25 cellular contexts compared by ENCODE assay signal in genomic region chr9:17315341-17315740, GRCh38.
"Had no signal": no experiment of that assay in that cellular context is flagged by ENCODE, and none has a peak within 500 bp of the region (broad histone marks: within the 10 kb centered on the region; RNA-seq: fewer than 3 reads in every experiment).

No MANE protein-coding gene starts in this region.

- ATAC-seq: activated CD4-positive, alpha-beta T cell treated with anti-CD3 and anti-CD28 coated beads for 36 hours; gastroesophageal sphincter; left cardiac atrium; pancreas; psoas muscle; upper lobe of right lung; WTC11 had no signal

- H3K4me1 ChIP-seq: esophagus muscularis mucosa, gastroesophageal sphincter, pancreas, psoas muscle, right atrium auricular region, thyroid gland, upper lobe of right lung had no signal

- H3K4me3 ChIP-seq: coronary artery, esophagus muscularis mucosa, gastroesophageal sphincter, pancreas, psoas muscle, right atrium auricular region, thyroid gland, upper lobe of right lung had no signal

- H3K9me3 ChIP-seq: esophagus muscularis mucosa, gastroesophageal sphincter, neutrophil, pancreas, psoas muscle, right atrium auricular region, thyroid gland, upper lobe of right lung had no signal

- DNase-seq: activated CD4-positive, alpha-beta T cell treated with anti-CD3 and anti-CD28 coated beads for 36 hours; activated CD4-positive, alpha-beta T cell treated with anti-CD3 and anti-CD28 coated beads, Interleukin-2, amount 50 U/mL, for 4 hours; activated effector memory CD4-positive, alpha-beta T cell treated with Interleukin-2 at 50 U/mL for 16 hours; activated naive CD4-positive, alpha-beta T cell treated with anti-CD3 and anti-CD28 coated beads for 36 hours; activated naive CD8-positive, alpha-beta T cell treated with anti-CD3 and anti-CD28 coated beads, Interleukin-2, amount 10 ng/mL, durations not matched to agents 7 days and 5 days; activated T-cell treated with anti-CD3 and anti-CD28 coated beads, Interleukin-2, amount 50 U/mL, for 48 hours; central memory CD4-positive, alpha-beta T cell; head of caudate nucleus; hypothalamus; islet precursor cell; left cardiac atrium; midbrain; pancreas; psoas muscle; stimulated activated CD4-positive, alpha-beta T cell treated with anti-CD3 and anti-CD28 coated beads, Interleukin-4, amount 100 ng/mL, for 24 hours; substantia nigra; T1000; thyroid gland; upper lobe of right lung had no signal

- H3K27ac ChIP-seq: coronary artery, esophagus muscularis mucosa, gastroesophageal sphincter, neutrophil, pancreas, psoas muscle, right atrium auricular region, thyroid gland, upper lobe of right lung had no signal

- H3K36me3 ChIP-seq: esophagus muscularis mucosa, neutrophil, pancreas, right atrium auricular region, thyroid gland, upper lobe of right lung had no signal

- H3K27me3 ChIP-seq: esophagus muscularis mucosa, gastroesophageal sphincter, neutrophil, pancreas, right atrium auricular region, thyroid gland, upper lobe of right lung had no signal
